Comparison of ENCODE assay signal across 1 cellular context in genomic region chr1:178223289-178223688, GRCh38.
TF ChIP-seq lines count a peak whose summit lies in the region.

No MANE protein-coding gene starts in this region.

TF ChIP-seq in GM23338, 12 proteins besides CTCF, POLR2A, EP300 and RAD21 (continued from another document):
- no peak for TF ChIP-seq ETS1 (IDR thresholded peaks at IDR 0.05)
- no peak for TF ChIP-seq CREB1 (CRISPR knock-in tag; IDR thresholded peaks at IDR 0.05; ENCODE audit: low read depth)
- TF ChIP-seq, protein P1, sequence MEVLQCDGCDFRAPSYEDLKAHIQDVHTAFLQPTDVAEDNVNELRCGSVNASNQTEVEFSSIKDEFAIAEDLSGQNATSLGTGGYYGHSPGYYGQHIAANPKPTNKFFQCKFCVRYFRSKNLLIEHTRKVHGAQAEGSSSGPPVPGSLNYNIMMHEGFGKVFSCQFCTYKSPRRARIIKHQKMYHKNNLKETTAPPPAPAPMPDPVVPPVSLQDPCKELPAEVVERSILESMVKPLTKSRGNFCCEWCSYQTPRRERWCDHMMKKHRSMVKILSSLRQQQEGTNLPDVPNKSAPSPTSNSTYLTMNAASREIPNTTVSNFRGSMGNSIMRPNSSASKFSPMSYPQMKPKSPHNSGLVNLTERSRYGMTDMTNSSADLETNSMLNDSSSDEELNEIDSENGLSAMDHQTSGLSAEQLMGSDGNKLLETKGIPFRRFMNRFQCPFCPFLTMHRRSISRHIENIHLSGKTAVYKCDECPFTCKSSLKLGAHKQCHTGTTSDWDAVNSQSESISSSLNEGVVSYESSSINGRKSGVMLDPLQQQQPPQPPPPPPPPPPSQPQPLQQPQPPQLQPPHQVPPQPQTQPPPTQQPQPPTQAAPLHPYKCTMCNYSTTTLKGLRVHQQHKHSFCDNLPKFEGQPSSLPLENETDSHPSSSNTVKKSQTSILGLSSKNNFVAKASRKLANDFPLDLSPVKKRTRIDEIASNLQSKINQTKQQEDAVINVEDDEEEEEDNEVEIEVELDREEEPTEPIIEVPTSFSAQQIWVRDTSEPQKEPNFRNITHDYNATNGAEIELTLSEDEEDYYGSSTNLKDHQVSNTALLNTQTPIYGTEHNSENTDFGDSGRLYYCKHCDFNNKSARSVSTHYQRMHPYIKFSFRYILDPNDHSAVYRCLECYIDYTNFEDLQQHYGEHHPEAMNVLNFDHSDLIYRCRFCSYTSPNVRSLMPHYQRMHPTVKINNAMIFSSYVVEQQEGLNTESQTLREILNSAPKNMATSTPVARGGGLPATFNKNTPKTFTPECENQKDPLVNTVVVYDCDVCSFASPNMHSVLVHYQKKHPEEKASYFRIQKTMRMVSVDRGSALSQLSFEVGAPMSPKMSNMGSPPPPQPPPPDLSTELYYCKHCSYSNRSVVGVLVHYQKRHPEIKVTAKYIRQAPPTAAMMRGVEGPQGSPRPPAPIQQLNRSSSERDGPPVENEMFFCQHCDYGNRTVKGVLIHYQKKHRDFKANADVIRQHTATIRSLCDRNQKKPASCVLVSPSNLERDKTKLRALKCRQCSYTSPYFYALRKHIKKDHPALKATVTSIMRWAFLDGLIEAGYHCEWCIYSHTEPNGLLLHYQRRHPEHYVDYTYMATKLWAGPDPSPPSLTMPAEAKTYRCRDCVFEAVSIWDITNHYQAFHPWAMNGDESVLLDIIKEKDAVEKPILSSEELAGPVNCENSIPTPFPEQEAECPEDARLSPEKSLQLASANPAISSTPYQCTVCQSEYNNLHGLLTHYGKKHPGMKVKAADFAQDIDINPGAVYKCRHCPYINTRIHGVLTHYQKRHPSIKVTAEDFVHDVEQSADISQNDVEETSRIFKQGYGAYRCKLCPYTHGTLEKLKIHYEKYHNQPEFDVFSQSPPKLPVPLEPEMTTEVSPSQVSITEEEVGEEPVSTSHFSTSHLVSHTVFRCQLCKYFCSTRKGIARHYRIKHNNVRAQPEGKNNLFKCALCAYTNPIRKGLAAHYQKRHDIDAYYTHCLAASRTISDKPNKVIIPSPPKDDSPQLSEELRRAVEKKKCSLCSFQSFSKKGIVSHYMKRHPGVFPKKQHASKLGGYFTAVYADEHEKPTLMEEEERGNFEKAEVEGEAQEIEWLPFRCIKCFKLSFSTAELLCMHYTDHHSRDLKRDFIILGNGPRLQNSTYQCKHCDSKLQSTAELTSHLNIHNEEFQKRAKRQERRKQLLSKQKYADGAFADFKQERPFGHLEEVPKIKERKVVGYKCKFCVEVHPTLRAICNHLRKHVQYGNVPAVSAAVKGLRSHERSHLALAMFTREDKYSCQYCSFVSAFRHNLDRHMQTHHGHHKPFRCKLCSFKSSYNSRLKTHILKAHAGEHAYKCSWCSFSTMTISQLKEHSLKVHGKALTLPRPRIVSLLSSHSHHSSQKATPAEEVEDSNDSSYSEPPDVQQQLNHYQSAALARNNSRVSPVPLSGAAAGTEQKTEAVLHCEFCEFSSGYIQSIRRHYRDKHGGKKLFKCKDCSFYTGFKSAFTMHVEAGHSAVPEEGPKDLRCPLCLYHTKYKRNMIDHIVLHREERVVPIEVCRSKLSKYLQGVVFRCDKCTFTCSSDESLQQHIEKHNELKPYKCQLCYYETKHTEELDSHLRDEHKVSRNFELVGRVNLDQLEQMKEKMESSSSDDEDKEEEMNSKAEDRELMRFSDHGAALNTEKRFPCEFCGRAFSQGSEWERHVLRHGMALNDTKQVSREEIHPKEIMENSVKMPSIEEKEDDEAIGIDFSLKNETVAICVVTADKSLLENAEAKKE (CRISPR knock-in tag; IDR thresholded peaks at IDR 0.05): no peak
- no peak for TF ChIP-seq REST (IDR thresholded peaks at IDR 0.05; ENCODE audit: unreplicated experiment)
- TF ChIP-seq ZNF331 (CRISPR knock-in tag; IDR thresholded peaks at IDR 0.05; ENCODE audit: low read depth): no peak
- TF ChIP-seq JUNB (IDR thresholded peaks at IDR 0.05; ENCODE audit: unreplicated experiment): no peak
- no peak for TF ChIP-seq ZNF114 (CRISPR knock-in tag; IDR thresholded peaks at IDR 0.05)
- TF ChIP-seq EZH2 (IDR thresholded peaks at IDR 0.05; ENCODE audit: low read depth, unreplicated experiment): no peak
